1 cellular context compared by ENCODE assay signal in genomic region chr22:20139391-20140106, GRCh38.
TF ChIP-seq lines count a peak whose summit lies in the region.

No MANE protein-coding gene starts in this region.

TF ChIP-seq in endothelial cell of umbilical vein, 7 proteins besides CTCF, POLR2A, EP300 and RAD21:
- TF ChIP-seq EZH2 (IDR thresholded peaks at IDR 0.05; ENCODE audit: borderline replicate concordance, low read depth, low read length, severe bottlenecking) (no peak), GATA2 (IDR thresholded peaks at IDR 0.05; ENCODE audit: insufficient read depth, insufficient read length, low read depth, low read length) (no peak), POLR2AphosphoS5 (IDR thresholded peaks at IDR 0.05; ENCODE audit: insufficient read depth, low read depth, low read length) (no peak)
